In the genomic region with DNA sequence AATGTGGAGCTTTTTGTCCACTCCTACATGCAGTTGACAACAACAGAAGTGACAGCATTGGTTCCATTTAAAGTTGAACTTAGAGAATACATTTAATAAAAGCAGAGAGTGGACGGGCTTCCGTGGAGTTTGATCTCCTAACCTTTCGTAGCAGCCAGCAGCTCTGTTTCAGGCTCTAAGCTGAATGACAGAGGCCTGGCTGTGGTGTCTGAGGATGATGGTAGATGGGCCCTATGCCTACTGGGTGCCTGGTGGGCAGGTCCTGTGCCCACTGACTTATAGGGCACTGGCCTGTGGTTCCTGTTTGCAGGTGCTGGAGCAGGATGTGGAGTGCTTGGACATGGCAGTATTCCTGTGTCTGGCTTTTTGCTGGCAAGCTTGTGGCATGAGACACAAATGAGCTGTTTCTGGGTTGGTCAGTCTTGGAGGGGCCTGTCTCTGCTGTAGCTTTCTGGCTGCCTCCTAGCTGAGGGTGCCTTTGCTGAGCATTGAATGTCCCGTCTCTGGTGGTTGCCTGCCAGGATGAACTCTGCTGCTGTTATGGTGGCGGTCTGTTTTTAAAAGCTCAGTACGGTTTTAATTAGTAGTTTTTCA, we compare ENCODE assay signal across 1 cellular context.
TF ChIP-seq lines count a peak whose summit lies in the region.

No MANE protein-coding gene starts in this region.

TF ChIP-seq in IMR-90, 13 proteins besides CTCF, POLR2A, EP300 and RAD21:
- TF ChIP-seq SMC3 (IDR thresholded peaks at IDR 0.05; ENCODE audit: low read depth, low read length) (no peak), MAZ (IDR thresholded peaks at IDR 0.05; ENCODE audit: borderline replicate concordance, low read depth, low read length) (no peak), RCOR1 (IDR thresholded peaks at IDR 0.05; ENCODE audit: insufficient replicate concordance, low read length) (no peak), FOS (IDR thresholded peaks at IDR 0.05; ENCODE audit: low read depth, low read length) (no peak), RFX5 (IDR thresholded peaks at IDR 0.05; ENCODE audit: low read depth, low read length) (no peak), CHD1 (IDR thresholded peaks at IDR 0.05; ENCODE audit: low read depth, low read length) (no peak), BHLHE40 (IDR thresholded peaks at IDR 0.05; ENCODE audit: low read depth, low read length) (no peak), MXI1 (IDR thresholded peaks at IDR 0.05; ENCODE audit: borderline replicate concordance, low read depth, low read length) (no peak), CEBPB (IDR thresholded peaks at IDR 0.05; ENCODE audit: low read depth, low read length) (no peak), NFE2L2 (IDR thresholded peaks at IDR 0.05; ENCODE audit: low read depth, low read length) (no peak), MAFK (IDR thresholded peaks at IDR 0.05; ENCODE audit: low read depth, low read length) (no peak)
- TF ChIP-seq, protein P1, sequence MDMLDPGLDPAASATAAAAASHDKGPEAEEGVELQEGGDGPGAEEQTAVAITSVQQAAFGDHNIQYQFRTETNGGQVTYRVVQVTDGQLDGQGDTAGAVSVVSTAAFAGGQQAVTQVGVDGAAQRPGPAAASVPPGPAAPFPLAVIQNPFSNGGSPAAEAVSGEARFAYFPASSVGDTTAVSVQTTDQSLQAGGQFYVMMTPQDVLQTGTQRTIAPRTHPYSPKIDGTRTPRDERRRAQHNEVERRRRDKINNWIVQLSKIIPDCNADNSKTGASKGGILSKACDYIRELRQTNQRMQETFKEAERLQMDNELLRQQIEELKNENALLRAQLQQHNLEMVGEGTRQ (IDR thresholded peaks at IDR 0.05; ENCODE audit: low read depth, low read length): no peak
- TF ChIP-seq, protein P2, sequence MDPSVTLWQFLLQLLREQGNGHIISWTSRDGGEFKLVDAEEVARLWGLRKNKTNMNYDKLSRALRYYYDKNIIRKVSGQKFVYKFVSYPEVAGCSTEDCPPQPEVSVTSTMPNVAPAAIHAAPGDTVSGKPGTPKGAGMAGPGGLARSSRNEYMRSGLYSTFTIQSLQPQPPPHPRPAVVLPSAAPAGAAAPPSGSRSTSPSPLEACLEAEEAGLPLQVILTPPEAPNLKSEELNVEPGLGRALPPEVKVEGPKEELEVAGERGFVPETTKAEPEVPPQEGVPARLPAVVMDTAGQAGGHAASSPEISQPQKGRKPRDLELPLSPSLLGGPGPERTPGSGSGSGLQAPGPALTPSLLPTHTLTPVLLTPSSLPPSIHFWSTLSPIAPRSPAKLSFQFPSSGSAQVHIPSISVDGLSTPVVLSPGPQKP (IDR thresholded peaks at IDR 0.05; ENCODE audit: borderline replicate concordance, low read depth, low read length): no peak
